1 cellular context compared by ENCODE assay signal in genomic region chr1:24981632-24982007, GRCh38.
TF ChIP-seq lines count a peak whose summit lies in the region.

No MANE protein-coding gene starts in this region.

TF ChIP-seq in K562, 482 proteins besides CTCF, POLR2A, EP300 and RAD21 (continued from another document):
- TF ChIP-seq TARDBP (IDR thresholded peaks at IDR 0.05), result no peak
- 0 out of 4 replicates have a peak, but pooled peaks of 1 of the 2 experiments have one; percentile 22 for TF ChIP-seq KDM1A (IDR thresholded peaks at IDR 0.05)
